In genomic region chr16:4052801-4053662, GRCh38 we compare ENCODE assay signal across 8 cellular contexts.
DNase-seq lines count a peak whose midpoint lies in the region; ATAC-seq and TF ChIP-seq lines count a peak whose summit lies in the region.

No MANE protein-coding gene starts in this region.

- TF ChIP-seq CTCF in AG10803 (conservative IDR thresholded peaks at IDR 0.05; ENCODE audit: low read length), result no peak

- peak overlapping the region; percentile 37 for H3K9ac ChIP-seq in adipocyte (ENCODE audit: low read length)
- peak overlapping the region; percentile 14 to 36 for H3K9ac ChIP-seq in stomach smooth muscle (ENCODE audit: low read length in 2 of 2)

- H3K9me3 ChIP-seq in adipocyte (ENCODE audit: control insufficient read depth, low read length) (no peaks in the 10 kb centered on the region), right cardiac atrium (ENCODE audit: control insufficient read depth, low read length) (no peaks in the 10 kb centered on the region), stomach smooth muscle (ENCODE audit: control insufficient read depth in 2 of 2, low read length in 2 of 2) (no peaks in the 10 kb centered on the region)

- DNase-seq in AG10803 (ENCODE audit: low read depth) (peak; percentile 92), NCI-H146 treated with DMSO at 0.1 percent for 48 hours (lab: John Stamatoyannopoulos, UW; ENCODE audit: unreplicated experiment) (peak; percentile 18), adipocyte (ENCODE audit: low read depth) (peak; percentile 66), right cardiac atrium (peak; percentile 61 to 85 (median 78))
- no peak for DNase-seq in activated CD4-positive, alpha-beta T cell treated with anti-CD3 and anti-CD28 coated beads, Interleukin-2, amount 50 U/mL, for 48 hours

- ATAC-seq in right cardiac atrium (peak; percentile 80 to 83), GM18867 (IDR thresholded peaks at IDR 0.05; ENCODE audit: unreplicated experiment) (no peak), GM21717 (IDR thresholded peaks at IDR 0.05; ENCODE audit: unreplicated experiment) (no peak)

- WGBS in right cardiac atrium, result 33% methylated on average over 31 of the region's 31 CpGs

- H3K27me3 ChIP-seq in adipocyte (replicated peaks; ENCODE audit: control insufficient read depth, insufficient read depth, low read length) (no peaks in the 10 kb centered on the region), right cardiac atrium (ENCODE audit: control insufficient read depth, insufficient read depth) (no peaks in the 10 kb centered on the region), stomach smooth muscle (ENCODE audit: control insufficient read depth in 1 of 2, insufficient read depth in 2 of 2, low read length in 2 of 2) (no peaks in the 10 kb centered on the region)

- H3K4me1 ChIP-seq in adipocyte (ENCODE audit: control insufficient read depth, insufficient read depth, low read length) (peaks cover 19% of the 10 kb centered on the region), right cardiac atrium (ENCODE audit: control insufficient read depth, insufficient read depth, low read length) (no peaks in the 10 kb centered on the region), stomach smooth muscle (ENCODE audit: control insufficient read depth, insufficient read depth, low read length) (peaks cover 30% of the 10 kb centered on the region)

- intact Hi-C loops in right cardiac atrium (cut with DNase I), result no loop called here

- H3K36me3 ChIP-seq in adipocyte (ENCODE audit: control insufficient read depth, insufficient read depth, low read length, severe bottlenecking) (no peaks in the 10 kb centered on the region), stomach smooth muscle (ENCODE audit: control insufficient read depth in 2 of 2, insufficient read depth in 2 of 2, low read length in 2 of 2) (no peaks in the 10 kb centered on the region)

- H3K4me3 ChIP-seq in AG10803 (ENCODE audit: low read length) (peak overlapping the region; percentile 49), adipocyte (ENCODE audit: low read length) (peak overlapping the region; percentile 75), right cardiac atrium (ENCODE audit: low read length) (no peak overlapping the region), stomach smooth muscle (ENCODE audit: low read length in 2 of 2) (peak overlapping the region; percentile 15 to 64)

- H3K27ac ChIP-seq in right cardiac atrium (ENCODE audit: low read length) (peak overlapping the region; percentile 65), stomach smooth muscle (ENCODE audit: low read length) (peak overlapping the region; percentile 70)

Comparison
In these comparisons a context has a peak if more than half of its experiments do, and no peak if none do; other contexts are left out.
1. DNase-seq: peak in AG10803 (single experiment), NCI-H146 treated with DMSO at 0.1 percent for 48 hours (single experiment), adipocyte (single experiment) and right cardiac atrium (3 of 3); none in activated CD4-positive, alpha-beta T cell treated with anti-CD3 and anti-CD28 coated beads, Interleukin-2, amount 50 U/mL, for 48 hours (0 of 2).
2. ATAC-seq: peak in right cardiac atrium (2 of 2); none in GM18867 (single experiment) and GM21717 (single experiment).